ENCODE assay signal across 22 cellular contexts in the genomic region with DNA sequence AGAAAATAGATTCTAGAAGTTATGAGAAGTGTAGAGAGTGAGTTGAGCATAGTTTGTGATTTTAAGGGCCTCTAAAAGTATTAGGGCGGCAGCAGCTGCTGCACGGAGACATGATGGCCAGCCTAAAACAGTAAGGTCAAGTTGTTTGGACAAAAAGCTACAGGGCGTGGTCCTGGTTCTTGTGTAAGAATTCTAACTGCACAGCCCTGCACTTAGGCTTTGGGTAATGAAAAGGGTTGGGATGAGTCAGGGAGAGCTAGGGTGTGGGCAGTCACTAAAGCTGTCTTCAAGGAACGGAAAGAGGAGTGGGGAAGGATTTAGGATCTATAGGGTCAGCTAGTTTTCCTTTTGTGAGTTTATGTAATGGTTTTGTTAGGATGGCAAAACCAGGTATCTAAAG. TPM values are rescaled to one million over a fixed set of nuclear protein-coding genes. Genes with fewer than 3 reads are reported as not detected.
"Had no signal": no experiment of that assay in that cellular context is flagged by ENCODE, and none has a peak within 500 bp of the region (broad histone marks: within the 10 kb centered on the region; RNA-seq: fewer than 3 reads in every experiment).

No MANE protein-coding gene starts in this region.

RNA-seq across cellular contexts. Expression of a gene that starts 6.9 kb away (rescaled TPM):
- total RNA-seq: kidney; left colon; left lung; liver; lower lobe of right lung; mesenteric fat pad; mucosa of descending colon; naive thymus-derived CD8-positive, alpha-beta T cell; neural crest cell; osteoblast; pancreas; prostate gland; right cardiac atrium; sciatic nerve; spleen; temporal lobe; tibial nerve; ureter; uterus had no signal
- polyA plus RNA-seq: immature natural killer cell; liver; naive thymus-derived CD8-positive, alpha-beta T cell; pancreas; right cardiac atrium; small intestine; spleen; thymus had no signal

RNA-seq across cellular contexts. Expression of a gene that starts 38.8 kb away (rescaled TPM):
- total RNA-seq: kidney; left colon; left lung; liver; mesenteric fat pad; mucosa of descending colon; naive thymus-derived CD8-positive, alpha-beta T cell; neural crest cell; osteoblast; pancreas; sciatic nerve; spleen; temporal lobe; tibial nerve; ureter had no signal
- polyA plus RNA-seq: immature natural killer cell; liver; naive thymus-derived CD8-positive, alpha-beta T cell; pancreas; right cardiac atrium; small intestine had no signal

RNA-seq across cellular contexts. Expression of a gene that starts 43.6 kb away (rescaled TPM):
- total RNA-seq: kidney; left colon; left lung; liver; lower lobe of right lung; mesenteric fat pad; mucosa of descending colon; naive thymus-derived CD8-positive, alpha-beta T cell; neural crest cell; osteoblast; pancreas; prostate gland; right cardiac atrium; sciatic nerve; spleen; temporal lobe; tibial nerve; ureter; uterus had no signal
- polyA plus RNA-seq: immature natural killer cell; liver; naive thymus-derived CD8-positive, alpha-beta T cell; pancreas; right cardiac atrium; small intestine; spleen had no signal

RNA-seq across cellular contexts. Expression of a gene that starts 45.1 kb away (rescaled TPM):
- total RNA-seq: kidney; left colon; left lung; liver; lower lobe of right lung; mesenteric fat pad; mucosa of descending colon; naive thymus-derived CD8-positive, alpha-beta T cell; neural crest cell; osteoblast; pancreas; prostate gland; right cardiac atrium; sciatic nerve; spleen; temporal lobe; tibial nerve; ureter; uterus had no signal
- polyA plus RNA-seq: immature natural killer cell; liver; naive thymus-derived CD8-positive, alpha-beta T cell; pancreas; right cardiac atrium; small intestine; spleen; thymus had no signal

RNA-seq across cellular contexts. Expression of a gene that starts 46.7 kb away (rescaled TPM):
- total RNA-seq: kidney; left colon; left lung; liver; lower lobe of right lung; mesenteric fat pad; mucosa of descending colon; naive thymus-derived CD8-positive, alpha-beta T cell; neural crest cell; osteoblast; pancreas; right cardiac atrium; sciatic nerve; spleen; temporal lobe; tibial nerve; ureter; uterus had no signal
- polyA plus RNA-seq: immature natural killer cell; liver; naive thymus-derived CD8-positive, alpha-beta T cell; pancreas; right cardiac atrium; small intestine; spleen had no signal
